ENCODE assay signal across 23 cellular contexts in genomic region chr14:58680698-58681097, GRCh38.
"Had no signal": no experiment of that assay in that cellular context is flagged by ENCODE, and none has a peak within 500 bp of the region (broad histone marks: within the 10 kb centered on the region; RNA-seq: fewer than 3 reads in every experiment).

No MANE protein-coding gene starts in this region.

- H3K36me3 Mint-ChIP-seq: stimulated activated effector memory CD8-positive, alpha-beta T cell treated with anti-CD3 and anti-CD28 coated beads, Interleukin-12 subunit alpha, Interleukin-12 subunit beta, amount 100 ng/mL, for 72 hours; stimulated activated memory B cell treated with anti-CD40 and anti-IgM and Interleukin-4, amounts not matched to agents 10 μg/mL and 1 μg/mL and 100 μg/mL, for 72 hours; stimulated activated naive B cell treated with anti-CD40 and anti-IgM and Interleukin-4, amounts not matched to agents 10 μg/mL and 1 μg/mL and 100 μg/mL, for 72 hours; type B pancreatic cell had no signal

- H3K4me3 Mint-ChIP-seq: stimulated activated effector memory CD8-positive, alpha-beta T cell treated with anti-CD3 and anti-CD28 coated beads, Interleukin-12 subunit alpha, Interleukin-12 subunit beta, amount 100 ng/mL, for 72 hours; stimulated activated memory B cell treated with anti-CD40 and anti-IgM and Interleukin-4, amounts not matched to agents 10 μg/mL and 1 μg/mL and 100 μg/mL, for 72 hours; stimulated activated naive B cell treated with anti-CD40 and anti-IgM and Interleukin-4, amounts not matched to agents 10 μg/mL and 1 μg/mL and 100 μg/mL, for 72 hours; stimulated activated naive CD8-positive, alpha-beta T cell treated with anti-CD3 and anti-CD28 coated beads, Interleukin-15, amount 100 ng/mL, for 72 hours; stimulated activated naive CD8-positive, alpha-beta T cell treated with anti-CD3 and anti-CD28 coated beads, Interleukin-15, Interleukin-2, amounts not matched to agents 100 ng/mL and 50 ng/mL, for 24 hours; type B pancreatic cell had no signal

- DNase-seq: stimulated activated CD4-positive, alpha-beta T cell treated with anti-CD3 and anti-CD28 coated beads, Interleukin-2, amount 100 ng/mL, for 48 hours; stimulated activated CD4-positive, alpha-beta T cell treated with anti-CD3 and anti-CD28 coated beads, Interleukin-4, amount 100 ng/mL, for 1 hour; stimulated activated CD4-positive, alpha-beta T cell treated with anti-CD3 and anti-CD28 coated beads, Interleukin-4, amount 100 ng/mL, for 24 hours; stimulated activated CD4-positive, alpha-beta T cell treated with anti-CD3 and anti-CD28 coated beads, Interleukin-4, amount 100 ng/mL, for 4 hours; stimulated activated CD8-positive, alpha-beta memory T cell treated with anti-CD3 and anti-CD28 coated beads, Interleukin-4, amount 100 ng/mL, for 48 hours; stimulated activated naive B cell treated with anti-CD40 and anti-IgM and Interleukin-4, amounts not matched to agents 10 μg/mL and 1 μg/mL and 100 μg/mL, for 72 hours; stimulated activated naive CD4-positive, alpha-beta T cell; stimulated activated naive CD4-positive, alpha-beta T cell treated with Interleukin-2 at 50 U/mL for 16 hours; stimulated activated naive CD8-positive, alpha-beta T cell treated with anti-CD3 and anti-CD28 coated beads, Interleukin-15, amount 100 ng/mL, for 72 hours; stimulated activated naive CD8-positive, alpha-beta T cell treated with anti-CD3 and anti-CD28 coated beads, Interleukin-15, Interleukin-2, amounts not matched to agents 100 U/mL and 50 U/mL, for 24 hours; stomach; substantia nigra; testis; thyroid gland; tibial artery; transverse colon; upper lobe of left lung; upper lobe of right lung; uterus had no signal

- ATAC-seq: stimulated activated effector memory CD8-positive, alpha-beta T cell treated with anti-CD3 and anti-CD28 coated beads, Interleukin-12 subunit alpha, Interleukin-12 subunit beta, amount 100 ng/mL, for 72 hours; stimulated activated memory B cell treated with anti-CD40 and anti-IgM and Interleukin-4, amounts not matched to agents 10 μg/mL and 1 μg/mL and 100 μg/mL, for 72 hours; stimulated activated naive B cell treated with anti-CD40 and anti-IgM and Interleukin-4, amounts not matched to agents 10 μg/mL and 1 μg/mL and 100 μg/mL, for 72 hours; stimulated activated naive CD8-positive, alpha-beta T cell treated with anti-CD3 and anti-CD28 coated beads, Interleukin-15, amount 100 ng/mL, for 72 hours; stimulated activated naive CD8-positive, alpha-beta T cell treated with anti-CD3 and anti-CD28 coated beads, Interleukin-15, Interleukin-2, amounts not matched to agents 100 U/mL and 50 U/mL, for 24 hours; upper lobe of right lung had no signal

- H3K27ac Mint-ChIP-seq: stimulated activated effector memory CD8-positive, alpha-beta T cell treated with anti-CD3 and anti-CD28 coated beads, Interleukin-12 subunit alpha, Interleukin-12 subunit beta, amount 100 ng/mL, for 72 hours; stimulated activated memory B cell treated with anti-CD40 and anti-IgM and Interleukin-4, amounts not matched to agents 10 μg/mL and 1 μg/mL and 100 μg/mL, for 72 hours; stimulated activated naive B cell treated with anti-CD40 and anti-IgM and Interleukin-4, amounts not matched to agents 10 μg/mL and 1 μg/mL and 100 μg/mL, for 72 hours; stimulated activated naive CD8-positive, alpha-beta T cell treated with anti-CD3 and anti-CD28 coated beads, Interleukin-15, amount 100 ng/mL, for 72 hours; stimulated activated naive CD8-positive, alpha-beta T cell treated with anti-CD3 and anti-CD28 coated beads, Interleukin-15, Interleukin-2, amounts not matched to agents 100 ng/mL and 50 ng/mL, for 24 hours; type B pancreatic cell had no signal

- H3K4me1 Mint-ChIP-seq: stimulated activated effector memory CD8-positive, alpha-beta T cell treated with anti-CD3 and anti-CD28 coated beads, Interleukin-12 subunit alpha, Interleukin-12 subunit beta, amount 100 ng/mL, for 72 hours; stimulated activated memory B cell treated with anti-CD40 and anti-IgM and Interleukin-4, amounts not matched to agents 10 μg/mL and 1 μg/mL and 100 μg/mL, for 72 hours; stimulated activated naive B cell treated with anti-CD40 and anti-IgM and Interleukin-4, amounts not matched to agents 10 μg/mL and 1 μg/mL and 100 μg/mL, for 72 hours; stimulated activated naive CD8-positive, alpha-beta T cell treated with anti-CD3 and anti-CD28 coated beads, Interleukin-15, amount 100 ng/mL, for 72 hours had no signal

- H3K27me3 Mint-ChIP-seq: stimulated activated memory B cell treated with anti-CD40 and anti-IgM and Interleukin-4, amounts not matched to agents 10 μg/mL and 1 μg/mL and 100 μg/mL, for 72 hours; stimulated activated naive B cell treated with anti-CD40 and anti-IgM and Interleukin-4, amounts not matched to agents 10 μg/mL and 1 μg/mL and 100 μg/mL, for 72 hours; type B pancreatic cell had no signal

- H3K9me3 Mint-ChIP-seq: stimulated activated effector memory CD8-positive, alpha-beta T cell treated with anti-CD3 and anti-CD28 coated beads, Interleukin-12 subunit alpha, Interleukin-12 subunit beta, amount 100 ng/mL, for 72 hours; stimulated activated memory B cell treated with anti-CD40 and anti-IgM and Interleukin-4, amounts not matched to agents 10 μg/mL and 1 μg/mL and 100 μg/mL, for 72 hours; stimulated activated naive B cell treated with anti-CD40 and anti-IgM and Interleukin-4, amounts not matched to agents 10 μg/mL and 1 μg/mL and 100 μg/mL, for 72 hours; stimulated activated naive CD8-positive, alpha-beta T cell treated with anti-CD3 and anti-CD28 coated beads, Interleukin-15, amount 100 ng/mL, for 72 hours; stimulated activated naive CD8-positive, alpha-beta T cell treated with anti-CD3 and anti-CD28 coated beads, Interleukin-15, Interleukin-2, amounts not matched to agents 100 ng/mL and 50 ng/mL, for 24 hours; type B pancreatic cell had no signal
